Comparison of ENCODE assay signal across 38 cellular contexts in genomic region chr2:60249879-60250278, GRCh38.
"Had no signal": no experiment of that assay in that cellular context is flagged by ENCODE, and none has a peak within 500 bp of the region (broad histone marks: within the 10 kb centered on the region; RNA-seq: fewer than 3 reads in every experiment).

No MANE protein-coding gene starts in this region.

- H3K36me3 Mint-ChIP-seq: activated naive CD4-positive, alpha-beta T cell treated with anti-CD3 and anti-CD28 coated beads, Interleukin-2, amount 10 ng/mL, durations not matched to agents 7 days and 5 days; activated naive CD4-positive, alpha-beta T cell treated with anti-CD3 and anti-CD28 coated beads, Interleukin-2, amount 50 U/mL, for 24 hours; activated naive CD4-positive, alpha-beta T cell treated with anti-CD3 and anti-CD28 coated beads, Interleukin-2, amount 50 U/mL, for 72 hours; activated naive CD8-positive, alpha-beta T cell; activated naive CD8-positive, alpha-beta T cell treated with anti-CD3 and anti-CD28 coated beads for 36 hours; activated naive CD8-positive, alpha-beta T cell treated with anti-CD3 and anti-CD28 coated beads, Interleukin-2, amount 10 ng/mL, durations not matched to agents 7 days and 5 days; brain had no signal

- H3K4me1 ChIP-seq: adrenal gland, ascending aorta, body of pancreas, breast epithelium had no signal

- ATAC-seq: activated naive CD4-positive, alpha-beta T cell treated with anti-CD3 and anti-CD28 coated beads, Interleukin-2, amount 50 U/mL, for 72 hours; activated naive CD8-positive, alpha-beta T cell treated with anti-CD3 and anti-CD28 coated beads, Interleukin-2, amount 50 U/mL, for 24 hours; activated T-cell treated with anti-CD3 and anti-CD28 coated beads, Interleukin-2, amount 50 U/mL, for 4 hours; activated T-cell treated with anti-CD3 and anti-CD28 coated beads, Interleukin-2, amount 50 U/mL, for 72 hours; activated T-helper 17 cell treated with anti-CD3 and anti-CD28 coated beads, Interleukin-2, amount 50 U/mL, for 72 hours; body of pancreas had no signal

- H3K27ac ChIP-seq: adrenal gland, ascending aorta, body of pancreas, brain microvascular endothelial cell, breast epithelium, cardiac muscle cell had no signal

- H3K9me3 ChIP-seq: adrenal gland, ascending aorta, body of pancreas, breast epithelium had no signal

- H3K36me3 ChIP-seq: adrenal gland, ascending aorta, brain microvascular endothelial cell, breast epithelium, cardiac muscle cell had no signal

- H3K27me3 ChIP-seq: adrenal gland, ascending aorta, body of pancreas, brain microvascular endothelial cell, breast epithelium, cardiac muscle cell had no signal

- H3K27me3 Mint-ChIP-seq: activated naive CD8-positive, alpha-beta T cell; activated naive CD8-positive, alpha-beta T cell treated with anti-CD3 and anti-CD28 coated beads for 36 hours; activated naive CD8-positive, alpha-beta T cell treated with anti-CD3 and anti-CD28 coated beads, Interleukin-2, amount 10 ng/mL, durations not matched to agents 7 days and 5 days; activated naive CD8-positive, alpha-beta T cell treated with anti-CD3 and anti-CD28 coated beads, Interleukin-2, amount 50 U/mL, for 24 hours; activated T-cell treated with anti-CD3 and anti-CD28 coated beads, Interleukin-2, amount 50 U/mL, for 24 hours; activated T-helper 17 cell treated with anti-CD3 and anti-CD28 coated beads, Interleukin-2, amount 50 U/mL, for 72 hours; central memory CD8-positive, alpha-beta T cell had no signal

- H3K4me3 Mint-ChIP-seq: activated naive CD4-positive, alpha-beta T cell treated with anti-CD3 and anti-CD28 coated beads for 36 hours; activated naive CD4-positive, alpha-beta T cell treated with anti-CD3 and anti-CD28 coated beads, Interleukin-2, amount 10 ng/mL, durations not matched to agents 7 days and 5 days; activated naive CD4-positive, alpha-beta T cell treated with anti-CD3 and anti-CD28 coated beads, Interleukin-2, amount 50 U/mL, for 24 hours; activated naive CD8-positive, alpha-beta T cell; activated naive CD8-positive, alpha-beta T cell treated with anti-CD3 and anti-CD28 coated beads for 36 hours; activated naive CD8-positive, alpha-beta T cell treated with anti-CD3 and anti-CD28 coated beads, Interleukin-2, amount 10 ng/mL, durations not matched to agents 7 days and 5 days; activated naive CD8-positive, alpha-beta T cell treated with anti-CD3 and anti-CD28 coated beads, Interleukin-2, amount 50 U/mL, for 24 hours; activated T-cell treated with anti-CD3 and anti-CD28 coated beads, Interleukin-2, amount 50 U/mL, for 24 hours; activated T-cell treated with anti-CD3 and anti-CD28 coated beads, Interleukin-2, amount 50 U/mL, for 4 hours; activated T-cell treated with anti-CD3 and anti-CD28 coated beads, Interleukin-2, amount 50 U/mL, for 72 hours; activated T-helper 1 cell treated with anti-CD3 and anti-CD28 coated beads, Interleukin-12 subunit alpha, Interleukin-12 subunit beta, Interleukin-2, Interleukin-4 antibody, amounts not matched to agents 30 ng/mL and 10 ng/mL and 1 ng/mL, durations not matched to agents 14 hours and 24 hours and 36 hours; activated T-helper 17 cell treated with anti-CD3 and anti-CD28 coated beads, Interleukin-2, amount 50 U/mL, for 72 hours; brain; central memory CD8-positive, alpha-beta T cell had no signal

- H3K9me3 Mint-ChIP-seq: activated naive CD4-positive, alpha-beta T cell treated with anti-CD3 and anti-CD28 coated beads for 36 hours; activated naive CD4-positive, alpha-beta T cell treated with anti-CD3 and anti-CD28 coated beads, Interleukin-2, amount 10 ng/mL, durations not matched to agents 7 days and 5 days; activated naive CD4-positive, alpha-beta T cell treated with anti-CD3 and anti-CD28 coated beads, Interleukin-2, amount 50 U/mL, for 24 hours; activated naive CD4-positive, alpha-beta T cell treated with anti-CD3 and anti-CD28 coated beads, Interleukin-2, amount 50 U/mL, for 72 hours; activated naive CD8-positive, alpha-beta T cell treated with anti-CD3 and anti-CD28 coated beads for 36 hours; activated naive CD8-positive, alpha-beta T cell treated with anti-CD3 and anti-CD28 coated beads, Interleukin-2, amount 10 ng/mL, durations not matched to agents 7 days and 5 days; activated naive CD8-positive, alpha-beta T cell treated with anti-CD3 and anti-CD28 coated beads, Interleukin-2, amount 50 U/mL, for 24 hours; activated T-cell treated with anti-CD3 and anti-CD28 coated beads, Interleukin-2, amount 50 U/mL, for 24 hours; activated T-cell treated with anti-CD3 and anti-CD28 coated beads, Interleukin-2, amount 50 U/mL, for 4 hours; activated T-cell treated with anti-CD3 and anti-CD28 coated beads, Interleukin-2, amount 50 U/mL, for 72 hours; activated T-helper 1 cell treated with anti-CD3 and anti-CD28 coated beads, Interleukin-12 subunit alpha, Interleukin-12 subunit beta, Interleukin-2, Interleukin-4 antibody, amounts not matched to agents 30 ng/mL and 10 ng/mL and 1 ng/mL, durations not matched to agents 14 hours and 24 hours and 36 hours; activated T-helper 2 cell treated with anti-CD3 and anti-CD28 coated beads, Interferon-gamma antibody, Interleukin-2, Interleukin-4, amounts not matched to agents 10 μg/mL and 5 μg/mL and 100 μg/mL, durations not matched to agents 14 hours and 24 hours and 36 hours; central memory CD8-positive, alpha-beta T cell had no signal

- H3K4me1 Mint-ChIP-seq: activated naive CD4-positive, alpha-beta T cell treated with anti-CD3 and anti-CD28 coated beads, Interleukin-2, amount 10 ng/mL, durations not matched to agents 7 days and 5 days; activated naive CD4-positive, alpha-beta T cell treated with anti-CD3 and anti-CD28 coated beads, Interleukin-2, amount 50 U/mL, for 24 hours; activated naive CD8-positive, alpha-beta T cell treated with anti-CD3 and anti-CD28 coated beads for 36 hours; activated naive CD8-positive, alpha-beta T cell treated with anti-CD3 and anti-CD28 coated beads, Interleukin-2, amount 10 ng/mL, durations not matched to agents 7 days and 5 days; activated naive CD8-positive, alpha-beta T cell treated with anti-CD3 and anti-CD28 coated beads, Interleukin-2, amount 50 U/mL, for 24 hours; activated T-helper 17 cell treated with anti-CD3 and anti-CD28 coated beads, Interleukin-2, amount 50 U/mL, for 72 hours; central memory CD8-positive, alpha-beta T cell had no signal

- H3K27ac Mint-ChIP-seq: activated naive CD4-positive, alpha-beta T cell treated with anti-CD3 and anti-CD28 coated beads for 36 hours; activated naive CD4-positive, alpha-beta T cell treated with anti-CD3 and anti-CD28 coated beads, Interleukin-2, amount 10 ng/mL, durations not matched to agents 7 days and 5 days; activated naive CD4-positive, alpha-beta T cell treated with anti-CD3 and anti-CD28 coated beads, Interleukin-2, amount 50 U/mL, for 24 hours; activated naive CD4-positive, alpha-beta T cell treated with anti-CD3 and anti-CD28 coated beads, Interleukin-2, amount 50 U/mL, for 72 hours; activated naive CD8-positive, alpha-beta T cell; activated naive CD8-positive, alpha-beta T cell treated with anti-CD3 and anti-CD28 coated beads for 36 hours; activated naive CD8-positive, alpha-beta T cell treated with anti-CD3 and anti-CD28 coated beads, Interleukin-2, amount 10 ng/mL, durations not matched to agents 7 days and 5 days; activated naive CD8-positive, alpha-beta T cell treated with anti-CD3 and anti-CD28 coated beads, Interleukin-2, amount 50 U/mL, for 24 hours; activated T-cell treated with anti-CD3 and anti-CD28 coated beads, Interleukin-2, amount 50 U/mL, for 24 hours; activated T-cell treated with anti-CD3 and anti-CD28 coated beads, Interleukin-2, amount 50 U/mL, for 72 hours; activated T-helper 1 cell treated with anti-CD3 and anti-CD28 coated beads, Interleukin-12 subunit alpha, Interleukin-12 subunit beta, Interleukin-2, Interleukin-4 antibody, amounts not matched to agents 30 ng/mL and 10 ng/mL and 1 ng/mL, durations not matched to agents 14 hours and 24 hours and 36 hours; activated T-helper 17 cell treated with anti-CD3 and anti-CD28 coated beads, Interleukin-2, amount 50 U/mL, for 72 hours; activated T-helper 2 cell treated with anti-CD3 and anti-CD28 coated beads, Interferon-gamma antibody, Interleukin-2, Interleukin-4, amounts not matched to agents 10 μg/mL and 5 μg/mL and 100 μg/mL, durations not matched to agents 14 hours and 24 hours and 36 hours; brain had no signal

- H3K4me3 ChIP-seq: adrenal gland, ascending aorta, body of pancreas, breast epithelium, cardiac muscle cell had no signal

- DNase-seq: activated effector memory CD4-positive, alpha-beta T cell treated with anti-CD3 and anti-CD28 coated beads, Interleukin-2, amount 50 U/mL, for 16 hours; activated effector memory CD4-positive, alpha-beta T cell treated with Interleukin-2 at 50 U/mL for 16 hours; activated gamma-delta T cell; activated gamma-delta T cell treated with Interleukin-2 at 50 U/mL for 16 hours; activated naive CD4-positive, alpha-beta T cell; activated naive CD4-positive, alpha-beta T cell treated with anti-CD3 and anti-CD28 coated beads for 36 hours; activated naive CD4-positive, alpha-beta T cell treated with anti-CD3 and anti-CD28 coated beads, Interleukin-2, amount 10 ng/mL, durations not matched to agents 7 days and 5 days; activated naive CD4-positive, alpha-beta T cell treated with anti-CD3 and anti-CD28 coated beads, Interleukin-2, amount 50 U/mL, for 16 hours; activated naive CD4-positive, alpha-beta T cell treated with Interleukin-2 at 50 U/mL for 16 hours; activated naive CD8-positive, alpha-beta T cell treated with anti-CD3 and anti-CD28 coated beads for 36 hours; activated naive CD8-positive, alpha-beta T cell treated with anti-CD3 and anti-CD28 coated beads, Interleukin-2, amount 10 ng/mL, durations not matched to agents 7 days and 5 days; activated naive CD8-positive, alpha-beta T cell treated with anti-CD3 and anti-CD28 coated beads, Interleukin-2, amount 50 U/mL, for 24 hours; activated T-cell treated with anti-CD3 and anti-CD28 coated beads, Interleukin-2, amount 50 U/mL, for 1 hour; activated T-cell treated with anti-CD3 and anti-CD28 coated beads, Interleukin-2, amount 50 U/mL, for 24 hours; activated T-cell treated with anti-CD3 and anti-CD28 coated beads, Interleukin-2, amount 50 U/mL, for 4 hours; activated T-cell treated with anti-CD3 and anti-CD28 coated beads, Interleukin-2, amount 50 U/mL, for 48 hours; activated T-cell treated with anti-CD3 and anti-CD28 coated beads, Interleukin-2, amount 50 U/mL, for 72 hours; adrenal gland; amniotic stem cell; amygdala; anterior cingulate cortex; aorta; body of pancreas; brain microvascular endothelial cell; caudate nucleus; central memory CD4-positive, alpha-beta T cell; cerebellar nuclear complex had no signal
